ENCODE assay signal across 12 cellular contexts in the genomic region with DNA sequence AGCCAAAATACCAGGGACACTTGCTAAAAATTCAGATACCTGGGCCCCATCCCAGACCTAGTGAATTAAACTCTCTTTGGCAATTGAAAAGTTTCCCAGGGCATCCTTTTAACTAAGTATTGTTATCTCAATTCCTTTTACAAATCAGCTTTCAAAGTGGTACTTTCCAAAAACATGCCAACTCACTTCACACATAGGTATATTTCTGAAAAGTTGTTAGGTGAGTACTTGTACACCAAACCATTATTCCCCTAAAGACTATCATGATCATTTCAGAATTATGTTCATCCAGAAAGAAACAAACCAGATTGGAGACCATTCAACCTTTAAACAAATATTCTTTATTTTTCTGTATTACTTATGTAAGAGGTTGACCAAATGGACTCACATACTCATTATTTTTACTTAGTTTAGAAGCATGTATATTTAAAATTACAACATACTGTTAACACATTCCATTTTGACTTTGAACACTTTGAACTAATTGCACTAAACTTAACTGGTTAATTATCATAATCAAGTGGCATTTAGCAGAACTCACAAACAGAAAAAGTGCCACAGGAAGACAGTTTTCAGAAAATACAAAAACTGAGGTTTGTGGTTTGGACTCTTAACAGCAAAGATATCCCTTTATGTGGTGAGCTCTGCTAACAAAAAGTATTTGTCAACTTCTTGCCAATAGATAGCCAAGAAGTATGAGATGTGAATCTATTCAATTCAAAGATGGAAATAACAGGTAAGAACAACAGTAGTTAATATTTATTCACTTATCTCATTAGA. TPM values are rescaled to one million over a fixed set of nuclear protein-coding genes. Genes with fewer than 3 reads are reported as not detected.
DNase-seq lines count a peak whose midpoint lies in the region; ATAC-seq lines count a peak whose summit lies in the region.
"Had no signal": no experiment of that assay in that cellular context is flagged by ENCODE, and none has a peak within 500 bp of the region (broad histone marks: within the 10 kb centered on the region; RNA-seq: fewer than 3 reads in every experiment).

No MANE protein-coding gene starts in this region.

- H3K4me3 ChIP-seq in BLaER1, result no peak overlapping the region

- H3K36me3 ChIP-seq in BLaER1, result no peaks in the 10 kb centered on the region

- peaks cover 31% of the 10 kb centered on the region for H3K4me1 ChIP-seq in BLaER1

- ATAC-seq in GM19023 (IDR thresholded peaks at IDR 0.05; ENCODE audit: unreplicated experiment), result peak; percentile 79
- ATAC-seq in HG02870 (IDR thresholded peaks at IDR 0.05; ENCODE audit: unreplicated experiment), result peak; percentile 74

- peak overlapping the region; percentile 74 for H3K4me2 ChIP-seq in BLaER1

- H3K9ac ChIP-seq in BLaER1, result no peak overlapping the region

- H3K27ac ChIP-seq in BLaER1, result no peak overlapping the region

- H3K9me3 ChIP-seq in BLaER1, result no peaks in the 10 kb centered on the region

- DNase-seq in MV-4-11 (lab: John Stamatoyannopoulos, UW), result peak; percentile 27
- DNase-seq in COLO668 (lab: John Stamatoyannopoulos, UW; ENCODE audit: unreplicated experiment), result no peak
- DNase-seq in GOT3 (lab: John Stamatoyannopoulos, UW), result no peak
- DNase-seq in medulla oblongata (ENCODE audit: extremely low spot score), result no peak
- no peak for DNase-seq in occipital lobe (lab: John Stamatoyannopoulos, UW)
- DNase-seq: cortex of kidney, H7, NCI-H526 treated with DMSO at 0.1 percent for 48 hours, substantia nigra had no signal

- H3K27me3 ChIP-seq in BLaER1, result no peaks in the 10 kb centered on the region

- no peaks in the 10 kb centered on the region for H4K20me1 ChIP-seq in BLaER1

RNA-seq across cellular contexts. Expression of gene KIAA0825, which starts 40.7 kb away (rescaled TPM):
- 37.6 TPM for total RNA-seq in occipital lobe

RNA-seq across cellular contexts. Expression of gene SLF1, which starts 40.8 kb away (rescaled TPM):
- total RNA-seq in occipital lobe, result 46.0 TPM
